ENCODE assay signal across 1 cellular context in the genomic region with DNA sequence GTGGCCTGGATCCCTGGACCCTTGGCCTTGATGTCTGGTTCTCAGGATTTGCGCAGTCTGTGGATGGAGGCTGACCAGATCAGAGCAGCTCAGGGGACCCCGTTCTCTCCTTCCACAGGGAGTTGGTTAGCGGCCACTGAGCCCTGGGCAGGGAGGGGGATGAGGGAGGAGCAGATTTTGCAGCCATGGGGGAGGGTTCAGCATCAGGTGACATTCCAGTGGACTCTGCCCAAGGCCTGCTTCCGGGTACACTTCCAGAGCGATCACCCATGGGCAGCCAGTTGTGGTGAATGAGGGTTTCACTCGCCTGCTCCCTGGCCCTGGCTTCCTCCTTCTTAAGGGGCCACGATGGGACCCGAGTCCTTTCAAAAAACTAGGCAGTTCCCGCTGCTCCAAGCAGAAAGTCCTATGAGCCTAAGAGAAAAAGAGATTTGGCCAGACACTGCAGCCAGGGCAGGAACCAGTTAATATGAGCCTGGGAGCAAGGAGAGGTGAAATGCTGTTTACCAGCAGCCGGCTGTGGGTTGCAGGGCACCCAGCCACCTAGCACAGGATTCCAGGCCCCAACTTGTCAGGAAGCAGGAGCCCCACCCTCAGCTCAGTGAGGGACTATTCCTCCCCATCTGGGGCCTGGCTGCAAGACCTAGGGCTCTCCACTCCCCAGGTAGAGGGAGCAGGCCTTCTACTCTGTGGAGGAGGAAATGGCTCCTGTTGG.
A peak's percentile ranks its signal among the peaks of the same experiment; 100 is the strongest.
TF ChIP-seq lines count a peak whose summit lies in the region.

No MANE protein-coding gene starts in this region.

TF ChIP-seq in HepG2, 621 proteins besides CTCF, POLR2A, EP300 and RAD21 (continued from another document and continues in another):
- TF ChIP-seq ZNF784 (CRISPR knock-in tag; IDR thresholded peaks at IDR 0.05; ENCODE audit: borderline replicate concordance) = peak; percentile 89; the same call in 1 of the 2 replicates
- TF ChIP-seq ZNF672 (CRISPR knock-in tag; IDR thresholded peaks at IDR 0.05) = no peak
- no peak for TF ChIP-seq JUNB (CRISPR knock-in tag; IDR thresholded peaks at IDR 0.05; ENCODE audit: borderline replicate concordance)
- no peak for TF ChIP-seq ZBTB49 (CRISPR knock-in tag; IDR thresholded peaks at IDR 0.05; ENCODE audit: borderline replicate concordance)
- no peak for TF ChIP-seq JARID2 (CRISPR knock-in tag; IDR thresholded peaks at IDR 0.05; ENCODE audit: insufficient replicate concordance)
- TF ChIP-seq TARDBP (CRISPR knock-in tag; IDR thresholded peaks at IDR 0.05) = peak; percentile 81
- TF ChIP-seq SP140L (CRISPR knock-in tag; IDR thresholded peaks at IDR 0.05; ENCODE audit: borderline replicate concordance) = peak; percentile 33; the same call in 1 of the 2 replicates
- TF ChIP-seq YY1 (IDR thresholded peaks at IDR 0.05; ENCODE audit: insufficient read depth, insufficient replicate concordance, low read depth, low read length) = peak; percentile 58
- TF ChIP-seq ZNF3 (CRISPR knock-in tag; IDR thresholded peaks at IDR 0.05) = no peak
- TF ChIP-seq, protein P1, sequence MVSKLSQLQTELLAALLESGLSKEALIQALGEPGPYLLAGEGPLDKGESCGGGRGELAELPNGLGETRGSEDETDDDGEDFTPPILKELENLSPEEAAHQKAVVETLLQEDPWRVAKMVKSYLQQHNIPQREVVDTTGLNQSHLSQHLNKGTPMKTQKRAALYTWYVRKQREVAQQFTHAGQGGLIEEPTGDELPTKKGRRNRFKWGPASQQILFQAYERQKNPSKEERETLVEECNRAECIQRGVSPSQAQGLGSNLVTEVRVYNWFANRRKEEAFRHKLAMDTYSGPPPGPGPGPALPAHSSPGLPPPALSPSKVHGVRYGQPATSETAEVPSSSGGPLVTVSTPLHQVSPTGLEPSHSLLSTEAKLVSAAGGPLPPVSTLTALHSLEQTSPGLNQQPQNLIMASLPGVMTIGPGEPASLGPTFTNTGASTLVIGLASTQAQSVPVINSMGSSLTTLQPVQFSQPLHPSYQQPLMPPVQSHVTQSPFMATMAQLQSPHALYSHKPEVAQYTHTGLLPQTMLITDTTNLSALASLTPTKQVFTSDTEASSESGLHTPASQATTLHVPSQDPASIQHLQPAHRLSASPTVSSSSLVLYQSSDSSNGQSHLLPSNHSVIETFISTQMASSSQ (IDR thresholded peaks at IDR 0.05; ENCODE audit: low read depth) = no peak; the same call in 1 of the 2 replicates
- TF ChIP-seq, protein P1 (CRISPR knock-in tag; IDR thresholded peaks at IDR 0.05; ENCODE audit: borderline replicate concordance) = peak; percentile 57; the same call in 1 of the 2 replicates
- TF ChIP-seq, protein P2, sequence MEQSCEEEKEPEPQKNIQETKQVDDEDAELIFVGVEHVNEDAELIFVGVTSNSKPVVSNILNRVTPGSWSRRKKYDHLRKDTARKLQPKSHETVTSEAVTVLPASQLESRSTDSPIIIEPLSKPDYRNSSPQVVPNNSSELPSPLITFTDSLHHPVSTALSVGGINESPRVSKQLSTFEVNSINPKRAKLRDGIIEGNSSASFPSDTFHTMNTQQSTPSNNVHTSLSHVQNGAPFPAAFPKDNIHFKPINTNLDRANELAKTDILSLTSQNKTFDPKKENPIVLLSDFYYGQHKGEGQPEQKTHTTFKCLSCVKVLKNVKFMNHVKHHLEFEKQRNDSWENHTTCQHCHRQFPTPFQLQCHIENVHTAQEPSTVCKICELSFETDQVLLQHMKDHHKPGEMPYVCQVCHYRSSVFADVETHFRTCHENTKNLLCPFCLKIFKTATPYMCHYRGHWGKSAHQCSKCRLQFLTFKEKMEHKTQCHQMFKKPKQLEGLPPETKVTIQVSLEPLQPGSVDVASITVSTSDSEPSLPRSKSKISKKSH (CRISPR knock-in tag; IDR thresholded peaks at IDR 0.05; ENCODE audit: borderline replicate concordance) = peak; percentile 65; the same call in 1 of the 2 replicates
- TF ChIP-seq, protein P3, sequence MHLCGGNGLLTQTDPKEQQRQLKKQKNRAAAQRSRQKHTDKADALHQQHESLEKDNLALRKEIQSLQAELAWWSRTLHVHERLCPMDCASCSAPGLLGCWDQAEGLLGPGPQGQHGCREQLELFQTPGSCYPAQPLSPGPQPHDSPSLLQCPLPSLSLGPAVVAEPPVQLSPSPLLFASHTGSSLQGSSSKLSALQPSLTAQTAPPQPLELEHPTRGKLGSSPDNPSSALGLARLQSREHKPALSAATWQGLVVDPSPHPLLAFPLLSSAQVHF (CRISPR knock-in tag; IDR thresholded peaks at IDR 0.05) = no peak
- TF ChIP-seq MXD4 (CRISPR knock-in tag; IDR thresholded peaks at IDR 0.05) = peak; percentile 68; the same call in 1 of the 2 replicates
- TF ChIP-seq MEF2D (CRISPR knock-in tag; IDR thresholded peaks at IDR 0.05) = peak; percentile 80
- no peak for TF ChIP-seq RBAK (CRISPR knock-in tag; IDR thresholded peaks at IDR 0.05)
- TF ChIP-seq ZNF382 (CRISPR knock-in tag; IDR thresholded peaks at IDR 0.05; ENCODE audit: borderline replicate concordance) = no peak
- TF ChIP-seq ZNF576 (CRISPR knock-in tag; IDR thresholded peaks at IDR 0.05) = no peak
- TF ChIP-seq FOXA1 (IDR thresholded peaks at IDR 0.05) = no peak
- TF ChIP-seq FOXA1 (CRISPR knock-in tag; IDR thresholded peaks at IDR 0.05) = peak; percentile 22
- no peak for TF ChIP-seq PAX8 (CRISPR knock-in tag; IDR thresholded peaks at IDR 0.05; ENCODE audit: borderline replicate concordance)
- no peak; the same call in 1 of the 2 replicates for TF ChIP-seq ZSCAN25 (CRISPR knock-in tag; IDR thresholded peaks at IDR 0.05)
- no peak; the same call in 1 of the 2 replicates for TF ChIP-seq ZNF607 (CRISPR knock-in tag; IDR thresholded peaks at IDR 0.05; ENCODE audit: borderline replicate concordance)
- TF ChIP-seq ASH2L (IDR thresholded peaks at IDR 0.05; ENCODE audit: insufficient read length, low read depth, low read length) = peak; percentile 84
- peak; percentile 88; the same call in 1 of the 2 replicates for TF ChIP-seq MIER3 (CRISPR knock-in tag; IDR thresholded peaks at IDR 0.05; ENCODE audit: borderline replicate concordance)
- TF ChIP-seq, protein P4, sequence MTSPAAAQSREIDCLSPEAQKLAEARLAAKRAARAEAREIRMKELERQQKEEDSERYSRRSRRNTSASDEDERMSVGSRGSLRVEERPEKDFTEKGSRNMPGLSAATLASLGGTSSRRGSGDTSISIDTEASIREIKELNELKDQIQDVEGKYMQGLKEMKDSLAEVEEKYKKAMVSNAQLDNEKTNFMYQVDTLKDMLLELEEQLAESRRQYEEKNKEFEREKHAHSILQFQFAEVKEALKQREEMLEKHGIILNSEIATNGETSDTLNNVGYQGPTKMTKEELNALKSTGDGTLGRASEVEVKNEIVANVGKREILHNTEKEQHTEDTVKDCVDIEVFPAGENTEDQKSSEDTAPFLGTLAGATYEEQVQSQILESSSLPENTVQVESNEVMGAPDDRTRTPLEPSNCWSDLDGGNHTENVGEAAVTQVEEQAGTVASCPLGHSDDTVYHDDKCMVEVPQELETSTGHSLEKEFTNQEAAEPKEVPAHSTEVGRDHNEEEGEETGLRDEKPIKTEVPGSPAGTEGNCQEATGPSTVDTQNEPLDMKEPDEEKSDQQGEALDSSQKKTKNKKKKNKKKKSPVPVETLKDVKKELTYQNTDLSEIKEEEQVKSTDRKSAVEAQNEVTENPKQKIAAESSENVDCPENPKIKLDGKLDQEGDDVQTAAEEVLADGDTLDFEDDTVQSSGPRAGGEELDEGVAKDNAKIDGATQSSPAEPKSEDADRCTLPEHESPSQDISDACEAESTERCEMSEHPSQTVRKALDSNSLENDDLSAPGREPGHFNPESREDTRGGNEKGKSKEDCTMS (CRISPR knock-in tag; conservative IDR thresholded peaks at IDR 0.05) = no peak
- TF ChIP-seq ZNF234 (CRISPR knock-in tag; conservative IDR thresholded peaks at IDR 0.05) = 0 out of 2 replicates have a peak, but pooled peaks have one; percentile 41
- TF ChIP-seq TEAD2 (CRISPR knock-in tag; IDR thresholded peaks at IDR 0.05) = no peak
- TF ChIP-seq, protein P5, sequence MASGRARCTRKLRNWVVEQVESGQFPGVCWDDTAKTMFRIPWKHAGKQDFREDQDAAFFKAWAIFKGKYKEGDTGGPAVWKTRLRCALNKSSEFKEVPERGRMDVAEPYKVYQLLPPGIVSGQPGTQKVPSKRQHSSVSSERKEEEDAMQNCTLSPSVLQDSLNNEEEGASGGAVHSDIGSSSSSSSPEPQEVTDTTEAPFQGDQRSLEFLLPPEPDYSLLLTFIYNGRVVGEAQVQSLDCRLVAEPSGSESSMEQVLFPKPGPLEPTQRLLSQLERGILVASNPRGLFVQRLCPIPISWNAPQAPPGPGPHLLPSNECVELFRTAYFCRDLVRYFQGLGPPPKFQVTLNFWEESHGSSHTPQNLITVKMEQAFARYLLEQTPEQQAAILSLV (CRISPR knock-in tag; IDR thresholded peaks at IDR 0.05; ENCODE audit: borderline replicate concordance) = 0 out of 2 replicates have a peak, but pooled peaks have one; percentile 6
- TF ChIP-seq RFXAP (CRISPR knock-in tag; IDR thresholded peaks at IDR 0.05; ENCODE audit: borderline replicate concordance) = peak; percentile 65; the same call in 1 of the 2 replicates
- TF ChIP-seq, protein P6, sequence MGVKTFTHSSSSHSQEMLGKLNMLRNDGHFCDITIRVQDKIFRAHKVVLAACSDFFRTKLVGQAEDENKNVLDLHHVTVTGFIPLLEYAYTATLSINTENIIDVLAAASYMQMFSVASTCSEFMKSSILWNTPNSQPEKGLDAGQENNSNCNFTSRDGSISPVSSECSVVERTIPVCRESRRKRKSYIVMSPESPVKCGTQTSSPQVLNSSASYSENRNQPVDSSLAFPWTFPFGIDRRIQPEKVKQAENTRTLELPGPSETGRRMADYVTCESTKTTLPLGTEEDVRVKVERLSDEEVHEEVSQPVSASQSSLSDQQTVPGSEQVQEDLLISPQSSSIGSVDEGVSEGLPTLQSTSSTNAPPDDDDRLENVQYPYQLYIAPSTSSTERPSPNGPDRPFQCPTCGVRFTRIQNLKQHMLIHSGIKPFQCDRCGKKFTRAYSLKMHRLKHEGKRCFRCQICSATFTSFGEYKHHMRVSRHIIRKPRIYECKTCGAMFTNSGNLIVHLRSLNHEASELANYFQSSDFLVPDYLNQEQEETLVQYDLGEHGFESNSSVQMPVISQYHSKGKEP (CRISPR knock-in tag; IDR thresholded peaks at IDR 0.05) = no peak
- TF ChIP-seq HDAC1 (CRISPR knock-in tag; IDR thresholded peaks at IDR 0.05) = peak; percentile 71; the same call in 1 of the 2 replicates
- no peak for TF ChIP-seq FOXK2 (IDR thresholded peaks at IDR 0.05)
- TF ChIP-seq ATRX (CRISPR knock-in tag; IDR thresholded peaks at IDR 0.05; ENCODE audit: borderline replicate concordance) = no peak
- TF ChIP-seq ZBTB8A (CRISPR knock-in tag; IDR thresholded peaks at IDR 0.05; ENCODE audit: borderline replicate concordance, low read depth) = no peak
- TF ChIP-seq PCBP2 (optimal IDR thresholded peaks at IDR 0.05; ENCODE audit: low read depth, low read length, poor library complexity, severe bottlenecking) = no peak
